19 cellular contexts compared by ENCODE assay signal in the genomic region with DNA sequence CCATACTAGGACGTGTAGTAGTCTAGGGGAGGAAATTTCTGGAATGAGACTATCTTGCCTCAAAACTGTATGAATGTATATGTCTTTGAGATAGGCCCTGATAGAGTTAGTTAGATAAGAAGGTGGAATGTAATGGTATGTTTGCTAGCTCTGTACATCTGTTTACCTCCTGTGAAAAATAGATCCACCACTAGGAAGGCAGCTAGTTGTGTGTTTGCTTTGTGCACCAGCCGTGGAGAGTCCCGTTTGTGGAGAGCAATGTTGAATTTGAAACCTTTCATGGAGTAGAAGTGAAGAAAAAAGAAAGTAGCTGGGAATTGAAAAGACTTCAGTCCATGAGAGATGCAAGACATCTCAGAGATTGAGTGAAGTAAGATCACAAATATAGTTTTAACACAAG. TPM values are rescaled to one million over a fixed set of nuclear protein-coding genes. Genes with fewer than 3 reads are reported as not detected.
DNase-seq lines count a peak whose midpoint lies in the region; ATAC-seq and TF ChIP-seq lines count a peak whose summit lies in the region.
"Had no signal": no experiment of that assay in that cellular context is flagged by ENCODE, and none has a peak within 500 bp of the region (broad histone marks: within the 10 kb centered on the region; RNA-seq: fewer than 3 reads in every experiment).

No MANE protein-coding gene starts in this region.

- H3K27ac Mint-ChIP-seq in progenitor cell of endocrine pancreas = peak overlapping the region; percentile 21
- H3K27ac Mint-ChIP-seq: CD4-positive, alpha-beta memory T cell; H9 had no signal

- DNase-seq in NCI-H345 (lab: John Stamatoyannopoulos, UW) (peak; percentile 1), NCI-H345 treated with DMSO at 0.1 percent for 48 hours (lab: John Stamatoyannopoulos, UW; ENCODE audit: unreplicated experiment) (no peak), NCI-H510A (lab: John Stamatoyannopoulos, UW) (peak; percentile 34), left lobe of liver (ENCODE audit: low spot score) (no peak), progenitor cell of endocrine pancreas (ENCODE audit: low spot score, unreplicated experiment) (no peak), HT-29 (ENCODE audit: low spot score) (no peak), NCI-H128 (lab: John Stamatoyannopoulos, UW; ENCODE audit: unreplicated experiment) (no peak), superior temporal gyrus (ENCODE audit: extremely low spot score) (no peak)
- DNase-seq: 8988T; CD4-positive, alpha-beta memory T cell; H9; KG1; NCI-H1092; NCI-H1436 treated with DMSO at 0.1 percent for 48 hours; NCI-H1930; NCI-H2171 treated with DMSO at 0.1 percent for 48 hours; NCI-H446 treated with DMSO at 0.1 percent for 48 hours had no signal

- H3K4me1 Mint-ChIP-seq in progenitor cell of endocrine pancreas (ENCODE audit: low read depth) = peaks cover 34% of the 10 kb centered on the region

- peak; percentile 42 for ATAC-seq in left lobe of liver
- ATAC-seq: Right ventricle myocardium inferior had no signal

- peaks cover 1% of the 10 kb centered on the region for H3K36me3 Mint-ChIP-seq in progenitor cell of endocrine pancreas (ENCODE audit: insufficient read depth)
- H3K36me3 Mint-ChIP-seq: CD4-positive, alpha-beta memory T cell had no signal

- no peaks in the 10 kb centered on the region for H3K27me3 Mint-ChIP-seq in progenitor cell of endocrine pancreas
- H3K27me3 Mint-ChIP-seq: CD4-positive, alpha-beta memory T cell had no signal

- H3K9me3 Mint-ChIP-seq in progenitor cell of endocrine pancreas (ENCODE audit: low read depth) = no peaks in the 10 kb centered on the region
- H3K9me3 Mint-ChIP-seq: H9 had no signal

- TF ChIP-seq CTCF in progenitor cell of endocrine pancreas (IDR thresholded peaks at IDR 0.05; ENCODE audit: unreplicated experiment) = no peak

- no peak overlapping the region for H3K4me3 Mint-ChIP-seq in progenitor cell of endocrine pancreas (ENCODE audit: low read depth)
- H3K4me3 Mint-ChIP-seq: CD4-positive, alpha-beta memory T cell; H9 had no signal

RNA-seq across cellular contexts. Expression of gene ASXL3, which starts 25.4 kb away (rescaled TPM):
- total RNA-seq in left lobe of liver (2.6 TPM), progenitor cell of endocrine pancreas (18.0 and 23.0 TPM in 2 replicates)
- not detected in 2 replicates for total RNA-seq in HT-29 (2014; rRNA removed; shearing (Covaris generic))
- total RNA-seq: CD4-positive, alpha-beta memory T cell; SJSA1 had no signal

Comparison
In these comparisons a context has a peak if more than half of its experiments do, and no peak if none do; other contexts are left out.
1. DNase-seq: peak in NCI-H345 (single experiment) and NCI-H510A (single experiment); none in NCI-H345 treated with DMSO at 0.1 percent for 48 hours (single experiment), left lobe of liver (single experiment), progenitor cell of endocrine pancreas (single experiment), HT-29 (single experiment), NCI-H128 (single experiment) and superior temporal gyrus (single experiment).